Comparison of ENCODE assay signal across 22 cellular contexts in the genomic region with DNA sequence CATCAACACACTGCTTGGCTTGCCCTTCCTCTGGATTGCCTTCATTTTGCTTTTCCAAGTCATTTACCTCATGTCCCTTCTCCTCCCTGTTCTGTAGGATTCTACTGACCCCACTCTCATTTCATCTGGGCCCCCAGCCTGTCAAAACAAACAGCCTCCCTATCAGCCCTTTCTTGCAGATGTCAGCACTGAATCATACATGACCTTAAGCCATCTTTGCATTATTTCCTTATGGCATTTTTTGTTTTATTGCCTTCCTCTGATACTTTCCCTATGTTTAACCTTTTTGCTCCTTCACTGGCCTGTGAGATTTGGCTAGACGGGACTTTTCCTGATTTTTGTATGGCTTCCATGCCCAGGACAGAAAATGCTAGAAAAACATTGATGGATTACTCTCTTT. TPM values are rescaled to one million over a fixed set of nuclear protein-coding genes. Genes with fewer than 3 reads are reported as not detected.
DNase-seq lines count a peak whose midpoint lies in the region; ATAC-seq, FAIRE-seq and TF ChIP-seq lines count a peak whose summit lies in the region.
"Had no signal": no experiment of that assay in that cellular context is flagged by ENCODE, and none has a peak within 500 bp of the region (broad histone marks: within the 10 kb centered on the region; RNA-seq: fewer than 3 reads in every experiment).

No MANE protein-coding gene starts in this region.

- H3K79me2 ChIP-seq in endothelial cell of umbilical vein (ENCODE audit: control insufficient read depth, insufficient read depth, low read length) (peaks cover 64% of the 10 kb centered on the region), trophoblast cell (ENCODE audit: control insufficient read depth, insufficient read depth, low read length, poor library complexity) (peaks cover 21% of the 10 kb centered on the region)

- no peak overlapping the region; a peak in 1 of 22 replicates for H3K27ac ChIP-seq in BLaER1 treated with 17β-estradiol and CSF1 and Interleukin-3, amounts not matched to agents 10 nM and 100 nM
- no peak overlapping the region for H3K27ac ChIP-seq in IMR-90 (ENCODE audit: insufficient read depth, low read length)
- H3K27ac ChIP-seq in endothelial cell of umbilical vein (ENCODE audit: insufficient read depth, low read depth, low read length), result no peak overlapping the region
- no peak overlapping the region for H3K27ac ChIP-seq in trophoblast cell (ENCODE audit: low read depth, low read length)
- H3K27ac ChIP-seq: KMS-11, SJSA1 had no signal

- peaks cover 0 to 18% (median 14%) of the 10 kb centered on the region in 11 experiments; a peak in 11 of 22 replicates for H3K36me3 ChIP-seq in BLaER1 treated with 17β-estradiol and CSF1 and Interleukin-3, amounts not matched to agents 10 nM and 100 nM
- no peaks in the 10 kb centered on the region for H3K36me3 ChIP-seq in IMR-90 (ENCODE audit: control insufficient read depth, insufficient read depth, low read length)
- H3K36me3 ChIP-seq in endothelial cell of umbilical vein (ENCODE audit: control insufficient read depth in 2 of 2, extremely low read depth in 1 of 2, insufficient read depth in 2 of 2, low read length in 2 of 2), result no peaks in the 10 kb centered on the region
- no peaks in the 10 kb centered on the region for H3K36me3 ChIP-seq in trophoblast cell (ENCODE audit: control insufficient read depth in 1 of 2, insufficient read depth in 2 of 2, low read length in 2 of 2)
- H3K36me3 ChIP-seq: SJSA1 had no signal

- peaks cover 29% of the 10 kb centered on the region for H3K4me1 Mint-ChIP-seq in activated naive CD4-positive, alpha-beta T cell treated with anti-CD3 and anti-CD28 coated beads for 36 hours (ENCODE audit: low read depth)

- H4K91ac ChIP-seq in IMR-90 (ENCODE audit: insufficient read depth, low read depth, low read length) (no peak overlapping the region), trophoblast cell (ENCODE audit: low read depth, low read length) (no peak overlapping the region)

- H3K56ac ChIP-seq in IMR-90 (ENCODE audit: extremely low read depth, insufficient read depth, low read length), result no peak overlapping the region

- H3K27ac Mint-ChIP-seq in activated naive CD4-positive, alpha-beta T cell treated with anti-CD3 and anti-CD28 coated beads for 36 hours, result no peak overlapping the region
- H3K27ac Mint-ChIP-seq: CD14-positive monocyte had no signal

- POLR2A ChIA-PET in IMR-90 (lab: Charles Lee; ENCODE audit: unreplicated experiment), result no interaction called here
- POLR2A ChIA-PET in endothelial cell of umbilical vein (lab: Charles Lee), result no interaction called here

- CTCF ChIA-PET in IMR-90 (lab: Yijun Ruan, JAX), result interaction anchor here (0.9 kb wide), 1 partner anchor 10 kb away, joined by 3 read pairs; no protein-coding TSS in a partner anchor
- CTCF ChIA-PET in endothelial cell of umbilical vein (lab: Charles Lee), result interaction anchor here (1.1 to 2.2 kb wide), 3 partner anchors 9 to 159 kb away, joined by 3 to 12 read pairs (median 3); partner anchors contain the start of gene LRCH1
- CTCF ChIA-PET in activated naive CD4-positive, alpha-beta T cell treated with anti-CD3 and anti-CD28 coated beads for 36 hours (lab: Charles Lee), result no interaction called here

- H3K79me1 ChIP-seq in IMR-90 (ENCODE audit: low read depth in 1 of 2, low read length in 2 of 2) (peaks cover 49 to 76% of the 10 kb centered on the region in 2 experiments), trophoblast cell (ENCODE audit: low read length) (no peaks in the 10 kb centered on the region)

- peaks cover 71 to 99% (median 95%) of the 10 kb centered on the region in 11 experiments for H4K20me1 ChIP-seq in BLaER1 treated with 17β-estradiol and CSF1 and Interleukin-3, amounts not matched to agents 10 nM and 100 nM
- H4K20me1 ChIP-seq in IMR-90 (ENCODE audit: insufficient read depth, low read length), result peaks cover 37% of the 10 kb centered on the region; the same call in 1 of the 2 replicates
- no peaks in the 10 kb centered on the region for H4K20me1 ChIP-seq in endothelial cell of umbilical vein (replicated peaks; ENCODE audit: control insufficient read depth, extremely low read depth, insufficient read depth, low read length)

- H3K27me3 ChIP-seq in BLaER1 treated with 17β-estradiol and CSF1 and Interleukin-3, amounts not matched to agents 10 nM and 100 nM, result no peaks in the 10 kb centered on the region
- H3K27me3 ChIP-seq in IMR-90 (ENCODE audit: control insufficient read depth, insufficient read depth, low read length), result no peaks in the 10 kb centered on the region
- H3K27me3 ChIP-seq in endothelial cell of umbilical vein (ENCODE audit: control insufficient read depth in 2 of 2, insufficient read depth in 2 of 2, low read length in 2 of 2), result no peaks in the 10 kb centered on the region
- no peaks in the 10 kb centered on the region for H3K27me3 ChIP-seq in trophoblast cell (ENCODE audit: insufficient read depth, low read length)
- H3K27me3 ChIP-seq: SJSA1 had no signal

- H3K23ac ChIP-seq in IMR-90 (ENCODE audit: low read depth, low read length) (peak overlapping the region; percentile 69), trophoblast cell (ENCODE audit: low read length) (no peak overlapping the region)

- H3K4ac ChIP-seq in IMR-90 (ENCODE audit: low read depth, low read length) (no peak overlapping the region), trophoblast cell (ENCODE audit: low read depth, low read length) (peak overlapping the region; percentile 48)

- H2BK12ac ChIP-seq in trophoblast cell (ENCODE audit: low read length), result no peak overlapping the region

- H2BK5ac ChIP-seq in IMR-90 (ENCODE audit: low read depth, low read length, poor library complexity, severe bottlenecking) (no peak overlapping the region), trophoblast cell (ENCODE audit: low read depth, low read length, poor library complexity) (no peak overlapping the region)

- no peak overlapping the region for H3K4me3 ChIP-seq in BLaER1 treated with 17β-estradiol and CSF1 and Interleukin-3, amounts not matched to agents 10 nM and 100 nM
- no peak overlapping the region for H3K4me3 ChIP-seq in IMR-90 (ENCODE audit: insufficient read depth, low read depth, low read length)
- H3K4me3 ChIP-seq in endothelial cell of umbilical vein (replicated peaks in 1 of 3; ENCODE audit: insufficient read depth in 1 of 3, low read depth in 1 of 3, low read length in 3 of 3), result no peak overlapping the region
- H3K4me3 ChIP-seq in trophoblast cell (ENCODE audit: low read depth, low read length), result no peak overlapping the region
- H3K4me3 ChIP-seq: GM12878, SJSA1 had no signal

- H4K12ac ChIP-seq in trophoblast cell (ENCODE audit: low read depth, low read length), result no peak overlapping the region

- H2AK9ac ChIP-seq in IMR-90 (replicated peaks; ENCODE audit: low read depth, low read length, poor library complexity), result no peak overlapping the region

- peaks cover 0 to 10% (median 0%) of the 10 kb centered on the region in 11 experiments; a peak in 4 of 22 replicates for H3K9me3 ChIP-seq in BLaER1 treated with 17β-estradiol and CSF1 and Interleukin-3, amounts not matched to agents 10 nM and 100 nM (replicated peaks in 1 of 11)
- H3K9me3 ChIP-seq in IMR-90 (ENCODE audit: control insufficient read depth, insufficient read depth, low read length), result no peaks in the 10 kb centered on the region
- no peaks in the 10 kb centered on the region for H3K9me3 ChIP-seq in endothelial cell of umbilical vein (replicated peaks; ENCODE audit: control insufficient read depth, insufficient read depth, low read length)
- H3K9me3 ChIP-seq in trophoblast cell (ENCODE audit: insufficient read depth, low read depth, low read length), result no peaks in the 10 kb centered on the region
- H3K9me3 ChIP-seq: SJSA1 had no signal

- BruUV-seq in IMR-90 (replicated peaks; lab: Mats Ljungman, UMichigan) (no TSS peak), endothelial cell of umbilical vein (replicated peaks; lab: Mats Ljungman, UMichigan) (no TSS peak)

- no CpG with 5 or more reads among the region's 1 CpG for WGBS in IMR-90 (ENCODE audit: extremely low coverage in 2 of 2, insufficient read length in 1 of 2), 2 experiments
- no CpG with 5 or more reads among the region's 1 CpG for WGBS in trophoblast cell (ENCODE audit: extremely low coverage, insufficient coverage, insufficient read length)

- no peaks in the 10 kb centered on the region for H3K9me3 Mint-ChIP-seq in activated naive CD4-positive, alpha-beta T cell treated with anti-CD3 and anti-CD28 coated beads for 36 hours
- H3K9me3 Mint-ChIP-seq: CD14-positive monocyte had no signal

- peaks cover 12 to 51% (median 24%) of the 10 kb centered on the region in 10 experiments for H3K4me1 ChIP-seq in BLaER1 treated with 17β-estradiol and CSF1 and Interleukin-3, amounts not matched to agents 10 nM and 100 nM
- H3K4me1 ChIP-seq in IMR-90 (ENCODE audit: control insufficient read depth, insufficient read depth, low read length) (peaks cover 8% of the 10 kb centered on the region), endothelial cell of umbilical vein (ENCODE audit: control insufficient read depth, extremely low read depth, insufficient read depth, low read length) (peaks cover 35% of the 10 kb centered on the region), trophoblast cell (ENCODE audit: control insufficient read depth in 1 of 2, insufficient read depth in 2 of 2, low read length in 2 of 2) (no peaks in the 10 kb centered on the region)

- no peaks in the 10 kb centered on the region for H3K27me3 Mint-ChIP-seq in activated naive CD4-positive, alpha-beta T cell treated with anti-CD3 and anti-CD28 coated beads for 36 hours (ENCODE audit: low read depth)

- TF ChIP-seq CTCF in IMR-90 (conservative IDR thresholded peaks at IDR 0.05; ENCODE audit: low read depth, low read length), result no peak
- TF ChIP-seq CTCF in endothelial cell of umbilical vein (IDR thresholded peaks at IDR 0.05; ENCODE audit: extremely low read depth in 1 of 2, insufficient read depth in 1 of 2, low read depth in 1 of 2, low read length in 2 of 2), result no peak

- peaks cover 12% of the 10 kb centered on the region for H3K9me1 ChIP-seq in IMR-90 (ENCODE audit: insufficient read depth, low read length)
- no peaks in the 10 kb centered on the region for H3K9me1 ChIP-seq in endothelial cell of umbilical vein (replicated peaks; ENCODE audit: control insufficient read depth, extremely low read depth, insufficient read depth, low read length)

- in situ Hi-C loops in IMR-90 (cut with MboI; ENCODE audit: low sequenced_read_pairs), result no loop called here

- no peaks in the 10 kb centered on the region for H3K36me3 Mint-ChIP-seq in activated naive CD4-positive, alpha-beta T cell treated with anti-CD3 and anti-CD28 coated beads for 36 hours (ENCODE audit: low read depth)
- H3K36me3 Mint-ChIP-seq: CD14-positive monocyte had no signal

- H2BK120ac ChIP-seq in IMR-90 (ENCODE audit: low read depth, low read length), result no peak overlapping the region
- no peak overlapping the region for H2BK120ac ChIP-seq in trophoblast cell (ENCODE audit: insufficient read depth, low read length, poor library complexity)

- peak overlapping the region in 8 of 11 experiments; percentile 8 to 64 (median 28); a peak in 8 of 22 replicates for H3K4me2 ChIP-seq in BLaER1 treated with 17β-estradiol and CSF1 and Interleukin-3, amounts not matched to agents 10 nM and 100 nM
- H3K4me2 ChIP-seq in IMR-90 (ENCODE audit: low read depth, low read length), result peak overlapping the region; percentile 10; the same call in 1 of the 2 replicates
- H3K4me2 ChIP-seq in endothelial cell of umbilical vein (ENCODE audit: insufficient read depth, low read length), result peak overlapping the region; percentile 26
- H3K4me2 ChIP-seq in trophoblast cell (ENCODE audit: low read length), result no peak overlapping the region
- H3K4me2 ChIP-seq: KMS-11 had no signal

- TF ChIP-seq RAD21 in IMR-90 (IDR thresholded peaks at IDR 0.05; ENCODE audit: low read length), result no peak

- H2AFZ ChIP-seq in IMR-90 (replicated peaks; ENCODE audit: low read length, poor library complexity) (no peak overlapping the region), endothelial cell of umbilical vein (ENCODE audit: low read depth, low read length) (no peak overlapping the region), trophoblast cell (ENCODE audit: insufficient read depth, low read length, poor library complexity) (no peak overlapping the region)

- no peak overlapping the region for H3K4me3 Mint-ChIP-seq in activated naive CD4-positive, alpha-beta T cell treated with anti-CD3 and anti-CD28 coated beads for 36 hours
- H3K4me3 Mint-ChIP-seq: CD14-positive monocyte had no signal

- no peak overlapping the region for H3K9ac ChIP-seq in BLaER1 treated with 17β-estradiol and CSF1 and Interleukin-3, amounts not matched to agents 10 nM and 100 nM
- H3K9ac ChIP-seq in IMR-90 (ENCODE audit: low read depth, low read length) (no peak overlapping the region), endothelial cell of umbilical vein (replicated peaks; ENCODE audit: extremely low read depth, insufficient read depth, low read length) (no peak overlapping the region), trophoblast cell (ENCODE audit: low read length) (no peak overlapping the region)
- H3K9ac ChIP-seq: KMS-11 had no signal

- intact Hi-C loops in IMR-90 (cut with micrococcal nuclease) (loop anchor here (2.0 kb wide), 1 partner anchor 13 kb away; no protein-coding TSS in a partner anchor), endothelial cell of umbilical vein (cut with micrococcal nuclease) (no loop called here)
- intact Hi-C loops in activated naive CD4-positive, alpha-beta T cell treated with anti-CD3 and anti-CD28 coated beads for 36 hours (cut with micrococcal nuclease), result no loop called here

- no peak overlapping the region for H4K5ac ChIP-seq in IMR-90 (ENCODE audit: low read depth, low read length)

- TF ChIP-seq POLR2A in IMR-90 (IDR thresholded peaks at IDR 0.05; ENCODE audit: low read depth, low read length) (no peak), endothelial cell of umbilical vein (IDR thresholded peaks at IDR 0.05; ENCODE audit: low read depth, low read length) (no peak)

- H2BK15ac ChIP-seq in IMR-90 (ENCODE audit: low read depth, low read length), result no peak overlapping the region

- H3K14ac ChIP-seq in IMR-90 (replicated peaks; ENCODE audit: low read depth, low read length) (no peak overlapping the region), trophoblast cell (ENCODE audit: low read length) (no peak overlapping the region)

- peak; percentile 65 for ATAC-seq in IMR-90 (ENCODE audit: low read depth)
- ATAC-seq: GM12878, HCT116, Right ventricle myocardium inferior had no signal

- H2BK20ac ChIP-seq in IMR-90 (ENCODE audit: low read depth, low read length), result no peak overlapping the region

- DNase-seq in IMR-90 (peak; percentile 70), endothelial cell of umbilical vein (ENCODE audit: low read depth, low spot score) (peak; percentile 61), trophoblast cell (no peak), MV-4-11 (lab: John Stamatoyannopoulos, UW) (no peak), UCSD-AML1 (lab: John Stamatoyannopoulos, UW; ENCODE audit: unreplicated experiment) (no peak)
- no peak for DNase-seq in stimulated activated CD4-positive, alpha-beta T cell treated with anti-CD3 and anti-CD28 coated beads, Interleukin-1b, Interleukin-23, amount 100 ng/mL, for 48 hours
- no peak for DNase-seq in activated naive CD4-positive, alpha-beta T cell treated with anti-CD3 and anti-CD28 coated beads for 36 hours
- DNase-seq: 8988T, DMS79, NCI-H1105 treated with DMSO at 0.1 percent for 48 hours, NCI-H2029 treated with DMSO at 0.1 percent for 48 hours, NCI-H345, OCI-M1 had no signal

- H2AK5ac ChIP-seq in IMR-90 (ENCODE audit: low read depth, low read length) (no peak overlapping the region), trophoblast cell (ENCODE audit: low read length) (no peak overlapping the region)

- FAIRE-seq in endothelial cell of umbilical vein (lab: Jason Lieb, UNC), result peak; percentile 74
- FAIRE-seq: GM12878, H1, HTR-8/SVneo had no signal

- dilution Hi-C loops in IMR-90 (cut with HindIII; ENCODE audit: low sequenced_read_pairs, unreplicated experiment), result no loop called here
- dilution Hi-C loops in endothelial cell of umbilical vein (cut with MboI; ENCODE audit: extremely low pct_ligation_motif_present, low sequenced_read_pairs), result no loop called here

- H3K18ac ChIP-seq in IMR-90 (ENCODE audit: low read depth, low read length), result no peak overlapping the region
- H3K18ac ChIP-seq in trophoblast cell (ENCODE audit: low read length), result no peak overlapping the region

- H4K8ac ChIP-seq in IMR-90 (ENCODE audit: low read depth in 2 of 2, low read length in 2 of 2), result no peak overlapping the region
- H4K8ac ChIP-seq in trophoblast cell (ENCODE audit: low read depth, low read length), result no peak overlapping the region

RNA-seq across cellular contexts. Expression of gene LRCH1, which starts 8.7 kb away (rescaled TPM):
- total RNA-seq in IMR-90 (2012; rRNA removed), result 7.8 and 8.8 TPM in 2 replicates
- polyA plus RNA-seq in IMR-90 (2012; rRNA removed), result 7.0 and 7.2 TPM in 2 replicates
- 2.0 and 2.2 TPM in 2 replicates for polyA plus RNA-seq in IMR-90 (2012; cell fraction: cytosol; rRNA removed)
- 2.7 and 13.5 TPM in 2 replicates for polyA plus RNA-seq in IMR-90 (2012; cell fraction: nucleus; rRNA removed; ENCODE audit: low replicate concordance)
- total RNA-seq in endothelial cell of umbilical vein, result 16.5 and 24.0 TPM in 2 replicates
- polyA plus RNA-seq in endothelial cell of umbilical vein, result 4.0 and 5.4 TPM in 2 replicates
- polyA plus RNA-seq in endothelial cell of umbilical vein (2011; cell fraction: cytosol; rRNA removed), result 5.9 and 6.3 TPM in 2 replicates
- 18.1 and 21.6 TPM in 2 replicates for polyA plus RNA-seq in endothelial cell of umbilical vein (2011; cell fraction: nucleus; rRNA removed)
- 5.7 and 8.4 TPM in 2 replicates for polyA plus RNA-seq in endothelial cell of umbilical vein (2012)
- polyA minus RNA-seq in endothelial cell of umbilical vein, result 18.3 and 18.8 TPM in 2 replicates
- 5.9 TPM for polyA minus RNA-seq in endothelial cell of umbilical vein (2011; cell fraction: cytosol; rRNA and poly(A)+ RNA removed)
- 45.9 and 62.8 TPM in 2 replicates for polyA minus RNA-seq in endothelial cell of umbilical vein (2011; cell fraction: nucleus; rRNA and poly(A)+ RNA removed)
- 13.9 and 14.1 TPM in 2 replicates for polyA plus RNA-seq in trophoblast cell (2013)
- total RNA-seq in activated naive CD4-positive, alpha-beta T cell treated with anti-CD3 and anti-CD28 coated beads for 36 hours, result 10 to 100 TPM; 14.6 to 15.1 TPM

Comparison
In these comparisons a context has a peak if more than half of its experiments do, and no peak if none do; other contexts are left out.
1. DNase-seq: peak in IMR-90 (single experiment) and endothelial cell of umbilical vein (single experiment); none in trophoblast cell (0 of 2), MV-4-11 (single experiment), stimulated activated CD4-positive, alpha-beta T cell treated with anti-CD3 and anti-CD28 coated beads, Interleukin-1b, Interleukin-23, amount 100 ng/mL, for 48 hours (single experiment), UCSD-AML1 (single experiment) and activated naive CD4-positive, alpha-beta T cell treated with anti-CD3 and anti-CD28 coated beads for 36 hours (single experiment).